Comparison of ENCODE assay signal across 1 cellular context in genomic region chr2:134081238-134081637, GRCh38.
TF ChIP-seq lines count a peak whose summit lies in the region.

No MANE protein-coding gene starts in this region.

TF ChIP-seq in H1, 55 proteins besides CTCF, POLR2A, EP300 and RAD21 (continued from another document):
- TF ChIP-seq ATF3 (IDR thresholded peaks at IDR 0.05; ENCODE audit: insufficient read depth, low read depth, low read length) (no peak), SP2 (IDR thresholded peaks at IDR 0.05; ENCODE audit: low read length) (no peak), MAFK (IDR thresholded peaks at IDR 0.05; ENCODE audit: low read depth, low read length) (no peak), RFX5 (IDR thresholded peaks at IDR 0.05; ENCODE audit: borderline replicate concordance, low read depth, low read length) (no peak), GABPA (IDR thresholded peaks at IDR 0.05; ENCODE audit: borderline replicate concordance, insufficient read depth, low read length) (no peak), BRCA1 (IDR thresholded peaks at IDR 0.05; ENCODE audit: low read depth, low read length) (no peak)
